Comparison of ENCODE assay signal across 1 cellular context in the genomic region with DNA sequence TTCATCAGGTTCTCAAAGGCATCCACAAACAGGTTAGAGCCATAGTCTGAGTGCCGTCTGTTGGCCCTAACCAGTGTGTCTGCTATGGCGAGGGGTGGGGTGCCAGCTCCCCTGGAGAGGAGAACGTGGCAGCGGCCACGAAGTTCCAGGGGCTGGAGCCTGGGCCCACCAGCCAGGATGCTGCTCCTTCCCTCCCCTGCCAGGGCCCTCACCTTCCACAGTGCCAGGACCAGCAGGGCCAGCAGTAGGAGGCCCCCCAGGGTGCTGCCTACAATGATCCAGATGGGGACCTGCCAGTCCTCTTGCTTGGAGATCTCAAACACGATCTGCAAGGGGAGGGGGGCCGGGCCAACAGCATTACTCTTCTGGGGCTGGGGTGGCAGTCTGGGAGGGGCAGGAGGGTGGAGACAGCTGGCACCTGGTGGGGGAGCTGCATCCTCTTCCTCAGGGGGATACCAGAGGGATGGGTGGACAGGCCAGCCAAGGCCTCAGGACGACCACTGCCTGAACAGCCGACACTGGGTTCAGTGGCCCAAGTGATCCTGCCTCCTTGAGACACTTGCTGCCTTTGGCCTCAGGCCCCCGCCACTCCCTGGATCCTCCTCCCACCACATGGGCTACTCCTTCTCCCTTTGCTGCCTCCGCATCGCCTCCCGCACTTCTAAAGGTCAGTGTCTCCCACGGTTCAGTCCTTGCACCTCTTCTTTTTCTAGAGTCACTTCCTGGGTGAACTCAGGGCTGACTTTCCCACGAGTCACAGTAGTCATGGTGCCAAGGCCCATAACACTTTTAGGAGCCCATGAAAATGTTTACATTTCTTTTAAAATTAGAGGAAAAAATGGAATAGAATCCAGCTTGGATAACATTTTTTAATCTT.
TF ChIP-seq lines count a peak whose summit lies in the region.

No MANE protein-coding gene starts in this region.

TF ChIP-seq in HCT116, 20 proteins besides CTCF, POLR2A, EP300 and RAD21 (continued from another document):
- TF ChIP-seq, protein P1, sequence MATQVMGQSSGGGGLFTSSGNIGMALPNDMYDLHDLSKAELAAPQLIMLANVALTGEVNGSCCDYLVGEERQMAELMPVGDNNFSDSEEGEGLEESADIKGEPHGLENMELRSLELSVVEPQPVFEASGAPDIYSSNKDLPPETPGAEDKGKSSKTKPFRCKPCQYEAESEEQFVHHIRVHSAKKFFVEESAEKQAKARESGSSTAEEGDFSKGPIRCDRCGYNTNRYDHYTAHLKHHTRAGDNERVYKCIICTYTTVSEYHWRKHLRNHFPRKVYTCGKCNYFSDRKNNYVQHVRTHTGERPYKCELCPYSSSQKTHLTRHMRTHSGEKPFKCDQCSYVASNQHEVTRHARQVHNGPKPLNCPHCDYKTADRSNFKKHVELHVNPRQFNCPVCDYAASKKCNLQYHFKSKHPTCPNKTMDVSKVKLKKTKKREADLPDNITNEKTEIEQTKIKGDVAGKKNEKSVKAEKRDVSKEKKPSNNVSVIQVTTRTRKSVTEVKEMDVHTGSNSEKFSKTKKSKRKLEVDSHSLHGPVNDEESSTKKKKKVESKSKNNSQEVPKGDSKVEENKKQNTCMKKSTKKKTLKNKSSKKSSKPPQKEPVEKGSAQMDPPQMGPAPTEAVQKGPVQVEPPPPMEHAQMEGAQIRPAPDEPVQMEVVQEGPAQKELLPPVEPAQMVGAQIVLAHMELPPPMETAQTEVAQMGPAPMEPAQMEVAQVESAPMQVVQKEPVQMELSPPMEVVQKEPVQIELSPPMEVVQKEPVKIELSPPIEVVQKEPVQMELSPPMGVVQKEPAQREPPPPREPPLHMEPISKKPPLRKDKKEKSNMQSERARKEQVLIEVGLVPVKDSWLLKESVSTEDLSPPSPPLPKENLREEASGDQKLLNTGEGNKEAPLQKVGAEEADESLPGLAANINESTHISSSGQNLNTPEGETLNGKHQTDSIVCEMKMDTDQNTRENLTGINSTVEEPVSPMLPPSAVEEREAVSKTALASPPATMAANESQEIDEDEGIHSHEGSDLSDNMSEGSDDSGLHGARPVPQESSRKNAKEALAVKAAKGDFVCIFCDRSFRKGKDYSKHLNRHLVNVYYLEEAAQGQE (IDR thresholded peaks at IDR 0.05; ENCODE audit: low read depth), result no peak
- TF ChIP-seq CEBPB (IDR thresholded peaks at IDR 0.05; ENCODE audit: low read depth) (no peak), ZNF274 (IDR thresholded peaks at IDR 0.05; ENCODE audit: low read depth, low read length) (no peak), EZH2phosphoT487 (IDR thresholded peaks at IDR 0.05; ENCODE audit: borderline replicate concordance) (no peak)
- TF ChIP-seq, protein P2, sequence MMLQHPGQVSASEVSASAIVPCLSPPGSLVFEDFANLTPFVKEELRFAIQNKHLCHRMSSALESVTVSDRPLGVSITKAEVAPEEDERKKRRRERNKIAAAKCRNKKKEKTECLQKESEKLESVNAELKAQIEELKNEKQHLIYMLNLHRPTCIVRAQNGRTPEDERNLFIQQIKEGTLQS (IDR thresholded peaks at IDR 0.05), result no peak
